ENCODE assay signal across 24 cellular contexts in the genomic region with DNA sequence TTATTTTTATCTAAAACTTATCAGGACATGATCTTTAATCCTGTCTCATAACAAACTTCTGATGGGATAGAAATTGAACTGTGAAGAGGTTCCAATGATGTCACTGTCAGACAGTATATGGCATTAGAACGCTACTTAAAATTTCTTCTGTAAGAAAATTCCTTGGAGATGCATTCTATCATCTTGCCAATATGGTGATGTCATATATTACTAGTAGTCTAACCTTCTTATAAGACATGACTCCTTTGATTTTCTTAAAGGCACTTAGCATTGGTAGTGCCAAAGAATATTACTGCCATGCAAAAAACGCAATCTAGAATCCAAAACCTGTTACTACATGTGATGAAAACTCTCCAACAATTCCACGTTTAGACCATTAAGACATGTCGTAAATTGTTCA.
"Had no signal": no experiment of that assay in that cellular context is flagged by ENCODE, and none has a peak within 500 bp of the region (broad histone marks: within the 10 kb centered on the region; RNA-seq: fewer than 3 reads in every experiment).

No MANE protein-coding gene starts in this region.

- H3K4me1 ChIP-seq: esophagus squamous epithelium, gastrocnemius medialis, heart right ventricle, left lung, lower lobe of right lung had no signal

- DNase-seq: dermis blood vessel endothelial cell; dorsolateral prefrontal cortex; effector CD4-positive, alpha-beta T cell; effector memory CD4-positive, alpha-beta T cell; esophagus squamous epithelium; foreskin fibroblast; foreskin melanocyte; gastrocnemius medialis; glutamatergic neuron; head of caudate nucleus; heart right ventricle; hippocampal formation; left cardiac atrium; left lung; left ventricle myocardium superior; lower lobe of right lung; mesenchymal stem cell; mucosa of descending colon; naive B cell had no signal

- H3K36me3 ChIP-seq: esophagus squamous epithelium, gastrocnemius medialis, heart right ventricle, left lung, lower lobe of right lung had no signal

- H3K9me3 ChIP-seq: esophagus squamous epithelium, gastrocnemius medialis, heart right ventricle, lower lobe of right lung, mucosa of descending colon had no signal

- H3K27ac ChIP-seq: coronary artery, dorsolateral prefrontal cortex, gastrocnemius medialis, heart right ventricle, left lung, lower lobe of right lung had no signal

- FAIRE-seq: colon, endothelial cell of umbilical vein, islet of Langerhans, keratinocyte had no signal

- H3K27me3 ChIP-seq: dorsolateral prefrontal cortex, esophagus squamous epithelium, gastrocnemius medialis, heart right ventricle, left lung had no signal

- H3K4me3 ChIP-seq: coronary artery, dorsolateral prefrontal cortex, esophagus squamous epithelium, gastrocnemius medialis, heart right ventricle, left lung, lower lobe of right lung, mucosa of descending colon had no signal

- ATAC-seq: gastrocnemius medialis, heart right ventricle, left cardiac atrium, left lung, left ventricle myocardium superior, lower lobe of right lung, mucosa of descending colon had no signal
